ENCODE assay signal across 8 cellular contexts in the genomic region with DNA sequence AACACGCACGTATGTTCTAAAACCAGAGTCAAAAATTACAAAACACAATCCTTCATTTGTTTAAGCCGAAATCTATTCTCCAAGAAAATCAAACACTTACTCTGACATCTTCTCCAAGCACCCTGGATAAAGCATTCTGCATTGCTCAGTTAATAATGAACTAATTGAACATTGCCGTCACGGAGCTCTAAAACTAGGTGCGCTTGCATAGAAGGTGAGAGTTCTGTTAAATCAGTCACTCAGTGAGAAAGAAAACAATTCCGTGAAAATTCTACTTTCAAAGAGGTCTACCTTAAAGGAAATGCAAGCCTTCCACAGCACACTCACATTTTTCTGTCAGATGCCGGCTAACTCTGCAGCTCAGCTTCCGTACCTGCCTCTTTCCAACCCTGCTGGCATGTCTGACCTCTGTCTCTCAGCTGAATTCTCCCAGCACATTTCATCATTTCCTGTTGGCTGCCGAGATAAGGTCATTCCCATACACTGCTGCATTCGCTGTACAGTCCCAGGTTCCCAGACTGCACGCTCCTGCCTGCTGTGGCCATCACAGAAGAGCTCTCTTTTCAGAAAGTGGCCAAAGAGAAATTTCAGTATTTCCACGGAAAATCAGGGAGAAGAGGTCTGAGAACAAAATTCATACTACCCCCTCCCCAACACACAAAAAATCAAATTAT. TPM values are rescaled to one million over a fixed set of nuclear protein-coding genes. Genes with fewer than 3 reads are reported as not detected.
A peak's percentile ranks its signal among the peaks of the same experiment; 100 is the strongest.
DNase-seq lines count a peak whose midpoint lies in the region; ATAC-seq lines count a peak whose summit lies in the region.

No MANE protein-coding gene starts in this region.

- H3K36me3 Mint-ChIP-seq in dendritic cell treated with granulocyte-macrophage colony-stimulating factor and Interleukin-4, amounts not matched to agents 40 ng/mL and 50 ng/mL, for 4 days (ENCODE audit: low read depth), result peaks cover 49% of the 10 kb centered on the region
- no peaks in the 10 kb centered on the region for H3K36me3 Mint-ChIP-seq in activated CD4-positive, alpha-beta memory T cell treated with anti-CD3 and anti-CD28 coated beads for 36 hours

- H3K9ac ChIP-seq in mucosa of rectum (ENCODE audit: low read depth in 1 of 2, low read length in 2 of 2), result peak overlapping the region; percentile 36 to 59

- peaks cover 34 to 48% of the 10 kb centered on the region in 2 donors for H3K4me1 ChIP-seq in mucosa of rectum (ENCODE audit: control insufficient read depth in 2 of 2, insufficient read depth in 2 of 2, low read length in 2 of 2)

- H3K4me1 Mint-ChIP-seq in dendritic cell treated with granulocyte-macrophage colony-stimulating factor and Interleukin-4, amounts not matched to agents 40 ng/mL and 50 ng/mL, for 4 days (ENCODE audit: low read depth), result peaks cover 83% of the 10 kb centered on the region
- peaks cover 58% of the 10 kb centered on the region for H3K4me1 Mint-ChIP-seq in activated CD4-positive, alpha-beta memory T cell treated with anti-CD3 and anti-CD28 coated beads for 36 hours (ENCODE audit: low read depth)

- ATAC-seq in GM19328 (IDR thresholded peaks at IDR 0.05; ENCODE audit: unreplicated experiment) (no peak), HG02642 (IDR thresholded peaks at IDR 0.05; ENCODE audit: poor library complexity, unreplicated experiment) (no peak)

- peak overlapping the region; percentile 59 for H3K27ac ChIP-seq in mucosa of rectum (ENCODE audit: low read depth in 2 of 2, low read length in 2 of 2)

- peaks cover 16% of the 10 kb centered on the region for H3K9me3 Mint-ChIP-seq in dendritic cell treated with granulocyte-macrophage colony-stimulating factor and Interleukin-4, amounts not matched to agents 40 ng/mL and 50 ng/mL, for 4 days
- H3K9me3 Mint-ChIP-seq in activated CD4-positive, alpha-beta memory T cell treated with anti-CD3 and anti-CD28 coated beads for 36 hours, result no peaks in the 10 kb centered on the region

- peak overlapping the region; percentile 32 to 40 for H3K4me3 ChIP-seq in mucosa of rectum (ENCODE audit: low read length in 2 of 2)

- POLR2A ChIA-PET in activated CD4-positive, alpha-beta memory T cell treated with anti-CD3 and anti-CD28 coated beads for 36 hours (lab: Charles Lee), result no interaction called here

- H3K27me3 ChIP-seq in mucosa of rectum (ENCODE audit: control insufficient read depth in 2 of 2, insufficient read depth in 2 of 2, low read length in 2 of 2), result no peaks in the 10 kb centered on the region

- H3K27me3 Mint-ChIP-seq in dendritic cell treated with granulocyte-macrophage colony-stimulating factor and Interleukin-4, amounts not matched to agents 40 ng/mL and 50 ng/mL, for 4 days, result no peaks in the 10 kb centered on the region
- H3K27me3 Mint-ChIP-seq in activated CD4-positive, alpha-beta memory T cell treated with anti-CD3 and anti-CD28 coated beads for 36 hours, result no peaks in the 10 kb centered on the region

- H3K4me3 Mint-ChIP-seq in dendritic cell treated with granulocyte-macrophage colony-stimulating factor and Interleukin-4, amounts not matched to agents 40 ng/mL and 50 ng/mL, for 4 days, result peak overlapping the region; percentile 40
- H3K4me3 Mint-ChIP-seq in activated CD4-positive, alpha-beta memory T cell treated with anti-CD3 and anti-CD28 coated beads for 36 hours, result no peak overlapping the region

- DNase-seq in EH (ENCODE audit: low read depth) (peak; percentile 75), NCI-H82 treated with DMSO at 0.1 percent for 48 hours (lab: John Stamatoyannopoulos, UW; ENCODE audit: unreplicated experiment) (peak; percentile 14), GOT3 (lab: John Stamatoyannopoulos, UW) (no peak)
- DNase-seq in activated CD4-positive, alpha-beta memory T cell treated with anti-CD3 and anti-CD28 coated beads for 36 hours, result no peak

- H3K27ac Mint-ChIP-seq in dendritic cell treated with granulocyte-macrophage colony-stimulating factor and Interleukin-4, amounts not matched to agents 40 ng/mL and 50 ng/mL, for 4 days, result peak overlapping the region; percentile 87
- no peak overlapping the region for H3K27ac Mint-ChIP-seq in activated CD4-positive, alpha-beta memory T cell treated with anti-CD3 and anti-CD28 coated beads for 36 hours

- H3K9me3 ChIP-seq in mucosa of rectum (ENCODE audit: control insufficient read depth in 2 of 2, low read length in 2 of 2), result no peaks in the 10 kb centered on the region

- H3K36me3 ChIP-seq in mucosa of rectum (ENCODE audit: control insufficient read depth in 2 of 2, insufficient read depth in 2 of 2, low read length in 2 of 2), result peaks cover 3 to 6% of the 10 kb centered on the region in 2 donors

- intact Hi-C loops in dendritic cell treated with granulocyte-macrophage colony-stimulating factor and Interleukin-4, amounts not matched to agents 40 ng/mL and 50 ng/mL, for 4 days (cut with micrococcal nuclease), result loop anchor here (5.0 kb wide), 1 partner anchor 37 kb away; no protein-coding TSS in a partner anchor
- intact Hi-C loops in activated CD4-positive, alpha-beta memory T cell treated with anti-CD3 and anti-CD28 coated beads for 36 hours (cut with micrococcal nuclease), result no loop called here

- CTCF ChIA-PET in activated CD4-positive, alpha-beta memory T cell treated with anti-CD3 and anti-CD28 coated beads for 36 hours (lab: Charles Lee), result no interaction called here

RNA-seq across cellular contexts. Expression of gene PACSIN2, which starts 55.3 kb away (rescaled TPM):
- 10 to 100 TPM; 35.0 to 35.9 TPM for total RNA-seq in activated CD4-positive, alpha-beta memory T cell treated with anti-CD3 and anti-CD28 coated beads for 36 hours

Comparison
In these comparisons a context has a peak if more than half of its experiments do, and no peak if none do; other contexts are left out.
1. DNase-seq: peak in EH (single experiment) and NCI-H82 treated with DMSO at 0.1 percent for 48 hours (single experiment); none in activated CD4-positive, alpha-beta memory T cell treated with anti-CD3 and anti-CD28 coated beads for 36 hours (single experiment) and GOT3 (single experiment).